10 cellular contexts compared by ENCODE assay signal in the genomic region with DNA sequence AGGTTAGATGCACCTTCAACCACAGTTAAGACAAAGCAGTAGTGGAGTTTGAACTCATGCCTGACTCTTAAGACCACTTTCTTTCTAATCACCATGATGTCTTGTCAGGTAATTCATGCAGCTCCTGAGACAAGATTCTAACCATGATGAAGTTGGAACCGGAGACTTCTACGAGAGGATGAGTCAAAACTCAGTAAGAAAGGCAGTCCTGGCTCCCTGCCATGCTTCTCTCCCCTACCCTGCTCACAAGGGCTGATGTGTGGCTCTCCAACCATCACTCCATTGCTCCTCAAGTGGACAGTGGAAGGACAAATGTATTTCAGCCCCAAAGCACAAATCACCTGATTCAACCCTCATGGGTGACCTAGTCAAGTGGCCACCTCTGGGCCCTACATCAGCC. TPM values are rescaled to one million over a fixed set of nuclear protein-coding genes. Genes with fewer than 3 reads are reported as not detected.
DNase-seq lines count a peak whose midpoint lies in the region; ATAC-seq and TF ChIP-seq lines count a peak whose summit lies in the region.
"Had no signal": no experiment of that assay in that cellular context is flagged by ENCODE, and none has a peak within 500 bp of the region (broad histone marks: within the 10 kb centered on the region; RNA-seq: fewer than 3 reads in every experiment).

No MANE protein-coding gene starts in this region.

- peak overlapping the region; percentile 70 for H3K27ac Mint-ChIP-seq in stimulated activated naive B cell treated with anti-CD40 and anti-IgM and Interleukin-4, amounts not matched to agents 10 μg/mL and 1 μg/mL and 100 μg/mL, for 72 hours
- H3K27ac Mint-ChIP-seq in glutamatergic neuron (ENCODE audit: unreplicated experiment) = no peak overlapping the region

- H3K9me3 Mint-ChIP-seq in stimulated activated naive B cell treated with anti-CD40 and anti-IgM and Interleukin-4, amounts not matched to agents 10 μg/mL and 1 μg/mL and 100 μg/mL, for 72 hours = no peaks in the 10 kb centered on the region
- H3K9me3 Mint-ChIP-seq in glutamatergic neuron (ENCODE audit: unreplicated experiment) = peaks cover 11% of the 10 kb centered on the region

- peak; percentile 72 for DNase-seq in LHCN-M2 (ENCODE audit: low read depth)
- peak; percentile 78 for DNase-seq in astrocyte of the spinal cord (ENCODE audit: low read depth, low spot score)
- DNase-seq in glomerular visceral epithelial cell (ENCODE audit: extremely low spot score) = peak; percentile 86
- no peak for DNase-seq in stimulated activated naive B cell treated with anti-CD40 and anti-IgM and Interleukin-4, amounts not matched to agents 10 μg/mL and 1 μg/mL and 100 μg/mL, for 72 hours
- no peak for DNase-seq in glutamatergic neuron
- DNase-seq in left lobe of liver (ENCODE audit: low spot score) = no peak
- DNase-seq: NCI-H446 treated with DMSO at 0.1 percent for 48 hours, SHP77, WERI-Rb-1 had no signal

- H3K4me3 ChIP-seq in astrocyte of the spinal cord (ENCODE audit: low read depth, low read length) = no peak overlapping the region

- peaks cover 68 to 88% of the 10 kb centered on the region in 2 donors for H3K4me1 Mint-ChIP-seq in stimulated activated naive B cell treated with anti-CD40 and anti-IgM and Interleukin-4, amounts not matched to agents 10 μg/mL and 1 μg/mL and 100 μg/mL, for 72 hours
- peaks cover 16% of the 10 kb centered on the region for H3K4me1 Mint-ChIP-seq in glutamatergic neuron (ENCODE audit: low read depth, unreplicated experiment)

- H3K36me3 Mint-ChIP-seq in stimulated activated naive B cell treated with anti-CD40 and anti-IgM and Interleukin-4, amounts not matched to agents 10 μg/mL and 1 μg/mL and 100 μg/mL, for 72 hours = peaks cover 2 to 16% of the 10 kb centered on the region in 2 donors
- peaks cover 5% of the 10 kb centered on the region for H3K36me3 Mint-ChIP-seq in glutamatergic neuron (ENCODE audit: unreplicated experiment)

- no peak for TF ChIP-seq CTCF in astrocyte of the spinal cord (IDR thresholded peaks at IDR 0.05; ENCODE audit: low read depth, low read length)
- no peak for TF ChIP-seq CTCF in glutamatergic neuron (IDR thresholded peaks at IDR 0.05; ENCODE audit: partially characterized antibody, unreplicated experiment)

- H3K4me3 Mint-ChIP-seq in stimulated activated naive B cell treated with anti-CD40 and anti-IgM and Interleukin-4, amounts not matched to agents 10 μg/mL and 1 μg/mL and 100 μg/mL, for 72 hours = peak overlapping the region in 1 of 2 donors; percentile 8
- H3K4me3 Mint-ChIP-seq in glutamatergic neuron (ENCODE audit: unreplicated experiment) = no peak overlapping the region

- ATAC-seq in stimulated activated naive B cell treated with anti-CD40 and anti-IgM and Interleukin-4, amounts not matched to agents 10 μg/mL and 1 μg/mL and 100 μg/mL, for 72 hours (replicated peaks) = no peak
- no peak for ATAC-seq in GM18870 (IDR thresholded peaks at IDR 0.05; ENCODE audit: unreplicated experiment)
- no peak for ATAC-seq in left lobe of liver

- in situ Hi-C loops in astrocyte of the spinal cord (cut with HindIII; ENCODE audit: low sequenced_read_pairs) = no loop called here

- H3K27me3 Mint-ChIP-seq in stimulated activated naive B cell treated with anti-CD40 and anti-IgM and Interleukin-4, amounts not matched to agents 10 μg/mL and 1 μg/mL and 100 μg/mL, for 72 hours = no peaks in the 10 kb centered on the region
- peaks cover 5% of the 10 kb centered on the region for H3K27me3 Mint-ChIP-seq in glutamatergic neuron (ENCODE audit: unreplicated experiment)

RNA-seq across cellular contexts. Expression of a gene that starts 3.2 kb away (rescaled TPM):
- total RNA-seq in LHCN-M2 (2014; rRNA removed) (3.5 and 4.5 TPM in 2 replicates), glutamatergic neuron (ENCODE audit: unreplicated experiment) (19.3 TPM), left lobe of liver (1.7 TPM)
- polyA plus RNA-seq in LHCN-M2 (2012) = 2.0 TPM

Comparison
In these comparisons a context has a peak if more than half of its experiments do, and no peak if none do; other contexts are left out.
1. DNase-seq: peak in LHCN-M2 (single experiment), astrocyte of the spinal cord (single experiment) and glomerular visceral epithelial cell (single experiment); none in stimulated activated naive B cell treated with anti-CD40 and anti-IgM and Interleukin-4, amounts not matched to agents 10 μg/mL and 1 μg/mL and 100 μg/mL, for 72 hours (single experiment), glutamatergic neuron (single experiment) and left lobe of liver (single experiment).